8 cellular contexts compared by ENCODE assay signal in the genomic region with DNA sequence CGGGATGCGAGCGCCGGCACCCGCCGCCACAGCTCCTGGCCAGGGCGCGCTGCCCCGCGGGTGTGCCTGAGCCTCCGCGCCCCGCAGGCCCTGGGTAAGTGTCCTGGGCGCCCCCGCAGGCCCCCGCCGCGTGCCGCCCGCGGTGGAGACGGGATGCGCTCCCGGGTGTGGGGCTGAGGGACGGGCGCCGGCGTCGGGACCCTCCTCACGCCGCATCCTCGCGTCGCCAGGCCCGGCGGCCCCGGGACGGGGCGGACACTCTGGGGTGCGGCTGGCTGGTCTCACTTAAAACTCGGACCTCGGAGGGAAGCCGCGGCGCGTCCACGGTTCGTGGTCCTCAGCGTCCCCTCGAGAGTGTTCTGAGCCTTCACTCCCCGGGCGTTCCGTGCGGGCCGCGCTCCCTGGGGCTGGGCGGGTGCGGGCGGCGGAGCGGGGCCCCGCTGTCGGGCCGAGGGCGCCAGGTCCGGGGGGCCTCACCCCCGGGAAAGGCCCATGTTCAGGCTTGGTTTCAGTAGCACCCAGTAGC. TPM values are rescaled to one million over a fixed set of nuclear protein-coding genes. Genes with fewer than 3 reads are reported as not detected.
DNase-seq lines count a peak whose midpoint lies in the region; ATAC-seq, FAIRE-seq and TF ChIP-seq lines count a peak whose summit lies in the region.

No MANE protein-coding gene starts in this region.

- H4K8ac ChIP-seq in mesendoderm (ENCODE audit: low read depth, low read length): no peak overlapping the region

- H3K79me2 ChIP-seq in mesendoderm (ENCODE audit: control insufficient read depth, insufficient read depth, low read length): no peaks in the 10 kb centered on the region

- H3K4me1 Mint-ChIP-seq in activated T-cell treated with anti-CD3 and anti-CD28 coated beads, Interleukin-2, amount 50 U/mL, for 72 hours (ENCODE audit: low read depth): peaks cover 19% of the 10 kb centered on the region

- no peak overlapping the region for H3K18ac ChIP-seq in mesendoderm (ENCODE audit: low read length)

- DNase-seq in GM12891 (ENCODE audit: insufficient read length, low spot score) (no peak), HAP-1 (ENCODE audit: low spot score in 2 of 2) (no peak), mesendoderm (no peak), AG08395 (ENCODE audit: low spot score) (no peak), mucosa of gallbladder (ENCODE audit: low spot score) (no peak), SW 1271 (lab: John Stamatoyannopoulos, UW) (no peak)
- no peak for DNase-seq in activated T-cell treated with anti-CD3 and anti-CD28 coated beads, Interleukin-2, amount 50 U/mL, for 72 hours

- H3K56ac ChIP-seq in mesendoderm (ENCODE audit: low read length): peak overlapping the region; percentile 42

- H3K79me1 ChIP-seq in mesendoderm (ENCODE audit: low read length): no peaks in the 10 kb centered on the region

- H3K27me3 Mint-ChIP-seq in activated T-cell treated with anti-CD3 and anti-CD28 coated beads, Interleukin-2, amount 50 U/mL, for 72 hours (ENCODE audit: low read depth): peaks cover 11% of the 10 kb centered on the region

- H3K27ac Mint-ChIP-seq in activated T-cell treated with anti-CD3 and anti-CD28 coated beads, Interleukin-2, amount 50 U/mL, for 72 hours: no peak overlapping the region

- H3K36me3 ChIP-seq in HAP-1 (replicated peaks): no peaks in the 10 kb centered on the region
- H3K36me3 ChIP-seq in mesendoderm (ENCODE audit: control insufficient read depth, insufficient read depth, low read length): no peaks in the 10 kb centered on the region

- peak; percentile 23 for FAIRE-seq in GM12891 (lab: Jason Lieb, UNC)

- H2BK120ac ChIP-seq in mesendoderm (ENCODE audit: low read depth, low read length): no peak overlapping the region

- WGBS in mesendoderm (ENCODE audit: extremely low coverage, insufficient coverage, low lambda C conversion rate): no CpG with 5 or more reads among the region's 67 CpGs

- no peaks in the 10 kb centered on the region for H3K4me1 ChIP-seq in HAP-1
- H3K4me1 ChIP-seq in mesendoderm (ENCODE audit: control insufficient read depth, low read depth, low read length): no peaks in the 10 kb centered on the region

- H3K9me3 Mint-ChIP-seq in activated T-cell treated with anti-CD3 and anti-CD28 coated beads, Interleukin-2, amount 50 U/mL, for 72 hours: peaks cover 2 to 3% of the 10 kb centered on the region in 2 donors

- no peak overlapping the region for H2BK15ac ChIP-seq in mesendoderm (replicated peaks; ENCODE audit: low read depth)

- ATAC-seq in activated T-cell treated with anti-CD3 and anti-CD28 coated beads, Interleukin-2, amount 50 U/mL, for 72 hours (replicated peaks in 1 of 2): peak; percentile 12
- ATAC-seq in GM18517 (IDR thresholded peaks at IDR 0.05; ENCODE audit: unreplicated experiment): no peak

- H3K4me3 Mint-ChIP-seq in activated T-cell treated with anti-CD3 and anti-CD28 coated beads, Interleukin-2, amount 50 U/mL, for 72 hours: peak overlapping the region; percentile 73 to 80

- H4K5ac ChIP-seq in mesendoderm (ENCODE audit: low read length): no peak overlapping the region

- H3K27me3 ChIP-seq in HAP-1 (ENCODE audit: low read depth) (peaks cover 20% of the 10 kb centered on the region), mesendoderm (ENCODE audit: insufficient read depth, low read length, poor library complexity) (peaks cover 29% of the 10 kb centered on the region)

- TF ChIP-seq POLR2A in GM12891 (IDR thresholded peaks at IDR 0.05; ENCODE audit: low read depth, low read length): peak; percentile 48

- H3K4me3 ChIP-seq in HAP-1 (peak overlapping the region; percentile 41), mesendoderm (ENCODE audit: low read length) (no peak overlapping the region)

- no peak overlapping the region for H2BK5ac ChIP-seq in mesendoderm (ENCODE audit: low read length)

- no peak overlapping the region for H3K4ac ChIP-seq in mesendoderm (ENCODE audit: low read depth, low read length)

- in situ Hi-C loops in HAP-1 (cut with MboI; ENCODE audit: low sequenced_read_pairs): no loop called here

- no peaks in the 10 kb centered on the region for H3K9me3 ChIP-seq in HAP-1

- peak overlapping the region; percentile 44 for H3K4me2 ChIP-seq in mesendoderm (ENCODE audit: low read length)

- no peak overlapping the region for H3K27ac ChIP-seq in mesendoderm (ENCODE audit: low read depth, low read length)

- H3K36me3 Mint-ChIP-seq in activated T-cell treated with anti-CD3 and anti-CD28 coated beads, Interleukin-2, amount 50 U/mL, for 72 hours (ENCODE audit: insufficient read depth in 2 of 2): peaks cover 6 to 12% of the 10 kb centered on the region in 2 donors

- H3K23ac ChIP-seq in mesendoderm (ENCODE audit: low read length): no peak overlapping the region

- H3K9ac ChIP-seq in mesendoderm (ENCODE audit: low read length): no peak overlapping the region

- H2AK5ac ChIP-seq in mesendoderm (ENCODE audit: low read length): no peak overlapping the region

TF ChIP-seq in GM12891, 5 proteins besides CTCF, POLR2A, EP300 and RAD21:
- TF ChIP-seq POU2F2 (IDR thresholded peaks at IDR 0.05; ENCODE audit: low read depth, low read length): no peak
- 0 out of 2 replicates have a peak, but pooled peaks have one; percentile 30 for TF ChIP-seq POLR2AphosphoS5 (IDR thresholded peaks at IDR 0.05; ENCODE audit: low read depth, low read length)
TF ChIP-seq in GM12891: peak in this region for 1.

RNA-seq across cellular contexts. Expression of a gene that starts 0.3 kb away (rescaled TPM):
- 33.3 TPM for polyA plus RNA-seq in GM12891 (2012; ENCODE audit: low read depth, missing spikeins)
- total RNA-seq in activated T-cell treated with anti-CD3 and anti-CD28 coated beads, Interleukin-2, amount 50 U/mL, for 72 hours: 10 to 100 TPM; 56.0 to 82.2 TPM
- 0.17 TPM for polyA plus RNA-seq in mesendoderm (2013, experiment 1 of 2)
- 0.22 TPM for polyA plus RNA-seq in mesendoderm (2013, experiment 2 of 2)
- total RNA-seq in mucosa of gallbladder: 3.5 TPM

RNA-seq across cellular contexts. Expression of a gene that starts 50.3 kb away (rescaled TPM):
- 116 TPM for polyA plus RNA-seq in GM12891 (2012; ENCODE audit: low read depth, missing spikeins)
- 10 to 100 TPM; 71.0 to 72.3 TPM for total RNA-seq in activated T-cell treated with anti-CD3 and anti-CD28 coated beads, Interleukin-2, amount 50 U/mL, for 72 hours
- polyA plus RNA-seq in mesendoderm (2013, experiment 1 of 2): 67.4 TPM
- polyA plus RNA-seq in mesendoderm (2013, experiment 2 of 2): 65.6 TPM
- 97.1 TPM for total RNA-seq in mucosa of gallbladder

Comparison
In these comparisons a context has a peak if more than half of its experiments do, and no peak if none do; other contexts are left out.
1. RNA of a gene that starts 0.3 kb away (total RNA-seq): 56.0 to 82.2 TPM in activated T-cell treated with anti-CD3 and anti-CD28 coated beads, Interleukin-2, amount 50 U/mL, for 72 hours; 3.5 TPM in mucosa of gallbladder (single experiment); every median in the first group is over 10 times any median in the second.